23 cellular contexts compared by ENCODE assay signal in genomic region chr2:22377251-22377650, GRCh38.
"Had no signal": no experiment of that assay in that cellular context is flagged by ENCODE, and none has a peak within 500 bp of the region (broad histone marks: within the 10 kb centered on the region; RNA-seq: fewer than 3 reads in every experiment).

No MANE protein-coding gene starts in this region.

- H3K27ac ChIP-seq: epithelial cell of prostate, esophagus muscularis mucosa, gastrocnemius medialis, left ventricle myocardium inferior, lower lobe of right lung, neutrophil, psoas muscle, testis, tibial nerve had no signal

- DNase-seq: cortex of kidney; dorsolateral prefrontal cortex; effector memory CD4-positive, alpha-beta T cell; gastrocnemius medialis; immature natural killer cell; kidney; left cardiac atrium; left ventricle myocardium inferior; lower lobe of right lung; naive B cell; psoas muscle; stimulated activated CD4-positive, alpha-beta T cell treated with anti-CD3 and anti-CD28 coated beads, Interleukin-2, amount 100 ng/mL, for 24 hours; stimulated activated CD4-positive, alpha-beta T cell treated with anti-CD3 and anti-CD28 coated beads, Interleukin-4, amount 100 ng/mL, for 4 hours; stimulated activated naive B cell treated with anti-CD40 and anti-IgM and Interleukin-4, amounts not matched to agents 10 μg/mL and 1 μg/mL and 100 μg/mL, for 72 hours; stimulated activated naive CD8-positive, alpha-beta T cell treated with anti-CD3 and anti-CD28 coated beads, Interleukin-15, amount 100 ng/mL, for 72 hours; testis had no signal

- FAIRE-seq: kidney had no signal

- H3K27ac Mint-ChIP-seq: immature natural killer cell; memory B cell; naive B cell; nephron; stimulated activated naive B cell treated with anti-CD40 and anti-IgM and Interleukin-4, amounts not matched to agents 10 μg/mL and 1 μg/mL and 100 μg/mL, for 72 hours; stimulated activated naive CD8-positive, alpha-beta T cell treated with anti-CD3 and anti-CD28 coated beads, Interleukin-15, amount 100 ng/mL, for 72 hours had no signal

- H3K36me3 ChIP-seq: esophagus muscularis mucosa, gastrocnemius medialis, left ventricle myocardium inferior, lower lobe of right lung, neutrophil, tibial nerve had no signal

- H3K4me1 Mint-ChIP-seq: immature natural killer cell; memory B cell; naive B cell; nephron; stimulated activated naive B cell treated with anti-CD40 and anti-IgM and Interleukin-4, amounts not matched to agents 10 μg/mL and 1 μg/mL and 100 μg/mL, for 72 hours; stimulated activated naive CD8-positive, alpha-beta T cell treated with anti-CD3 and anti-CD28 coated beads, Interleukin-15, amount 100 ng/mL, for 72 hours had no signal

- H3K9me3 ChIP-seq: esophagus muscularis mucosa, gastrocnemius medialis, left ventricle myocardium inferior, lower lobe of right lung, neutrophil, psoas muscle, testis, tibial nerve had no signal

- H3K27me3 Mint-ChIP-seq: memory B cell; naive B cell; stimulated activated naive B cell treated with anti-CD40 and anti-IgM and Interleukin-4, amounts not matched to agents 10 μg/mL and 1 μg/mL and 100 μg/mL, for 72 hours; stimulated activated naive CD8-positive, alpha-beta T cell treated with anti-CD3 and anti-CD28 coated beads, Interleukin-15, amount 100 ng/mL, for 72 hours had no signal

- H3K9me3 Mint-ChIP-seq: nephron; stimulated activated naive B cell treated with anti-CD40 and anti-IgM and Interleukin-4, amounts not matched to agents 10 μg/mL and 1 μg/mL and 100 μg/mL, for 72 hours had no signal

- H3K36me3 Mint-ChIP-seq: immature natural killer cell; memory B cell; naive B cell; stimulated activated naive B cell treated with anti-CD40 and anti-IgM and Interleukin-4, amounts not matched to agents 10 μg/mL and 1 μg/mL and 100 μg/mL, for 72 hours had no signal

- H3K4me3 Mint-ChIP-seq: immature natural killer cell; memory B cell; naive B cell; nephron; stimulated activated naive B cell treated with anti-CD40 and anti-IgM and Interleukin-4, amounts not matched to agents 10 μg/mL and 1 μg/mL and 100 μg/mL, for 72 hours; stimulated activated naive CD8-positive, alpha-beta T cell treated with anti-CD3 and anti-CD28 coated beads, Interleukin-15, amount 100 ng/mL, for 72 hours had no signal

- H3K27me3 ChIP-seq: esophagus muscularis mucosa, gastrocnemius medialis, neutrophil, testis, tibial nerve had no signal

- ATAC-seq: gastrocnemius medialis; left cardiac atrium; lower lobe of right lung; psoas muscle; sciatic nerve; stimulated activated naive B cell treated with anti-CD40 and anti-IgM and Interleukin-4, amounts not matched to agents 10 μg/mL and 1 μg/mL and 100 μg/mL, for 72 hours; stimulated activated naive CD8-positive, alpha-beta T cell treated with anti-CD3 and anti-CD28 coated beads, Interleukin-15, amount 100 ng/mL, for 72 hours had no signal

- H3K4me3 ChIP-seq: dorsolateral prefrontal cortex, esophagus muscularis mucosa, gastrocnemius medialis, left ventricle myocardium inferior, lower lobe of right lung, psoas muscle, testis, tibial nerve had no signal
